In genomic region chr18:46555724-46556123, GRCh38 we compare ENCODE assay signal across 8 cellular contexts.
A peak's percentile ranks its signal among the peaks of the same experiment; 100 is the strongest.
DNase-seq lines count a peak whose midpoint lies in the region; ATAC-seq, FAIRE-seq and TF ChIP-seq lines count a peak whose summit lies in the region.

No MANE protein-coding gene starts in this region.

- H3K27me3 ChIP-seq in GM23248 (replicated peaks; ENCODE audit: insufficient read depth): 0 out of 2 replicates have a peak, but pooled peaks cover 3% of the 10 kb centered on the region
- H3K27me3 ChIP-seq in SU-DHL-6 (ENCODE audit: low read length): no peaks in the 10 kb centered on the region
- H3K27me3 ChIP-seq in iPS DF 6.9 (ENCODE audit: control insufficient read depth, insufficient read depth, low read length): no peaks in the 10 kb centered on the region
- H3K27me3 ChIP-seq in pancreas: no peaks in the 10 kb centered on the region

- ATAC-seq in pancreas (no peak), HG03135 (IDR thresholded peaks at IDR 0.05; ENCODE audit: unreplicated experiment) (no peak)

- H4K20me1 ChIP-seq in GM23248 (ENCODE audit: insufficient read depth) (no peaks in the 10 kb centered on the region), SU-DHL-6 (ENCODE audit: low read depth, low read length) (no peaks in the 10 kb centered on the region)

- whole genome bisulfite sequencing in GM23248 (ENCODE audit: low coverage in 1 of 2, low lambda C conversion rate in 2 of 2, missing lambda C conversion rate in 2 of 2), 2 experiments: 43 to 46% methylated on average over 4 of the region's 4 CpGs
- WGBS in iPS DF 6.9 (ENCODE audit: insufficient coverage, insufficient read length): no CpG with 5 or more reads among the region's 4 CpGs
- WGBS in pancreas, 2 donors: 52 to 58% methylated on average over 4 of the region's 4 CpGs

- H3K4me2 ChIP-seq in GM23248 (ENCODE audit: unreplicated experiment) (no peak overlapping the region), SU-DHL-6 (ENCODE audit: low read depth, low read length, poor library complexity, severe bottlenecking) (no peak overlapping the region)

- intact Hi-C loops in pancreas (cut with DNase I): no loop called here

- H2AFZ ChIP-seq in GM23248 (no peak overlapping the region), SU-DHL-6 (ENCODE audit: low read depth, low read length, severe bottlenecking) (no peak overlapping the region)

- in situ Hi-C loops in GM23248 (cut with MboI): no loop called here

- TF ChIP-seq CTCF in D721Med (IDR thresholded peaks at IDR 0.05; ENCODE audit: insufficient read depth, missing control alignments) (peak; percentile 30), SU-DHL-6 (IDR thresholded peaks at IDR 0.05; ENCODE audit: insufficient read depth, low read length, poor library complexity, severe bottlenecking) (peak; percentile 76), pancreas (IDR thresholded peaks at IDR 0.05) (no peak)

- no peak overlapping the region for H3K9ac ChIP-seq in GM23248
- H3K9ac ChIP-seq in SU-DHL-6 (ENCODE audit: low read length): no peak overlapping the region

- no peaks in the 10 kb centered on the region for H3K9me2 ChIP-seq in GM23248 (ENCODE audit: insufficient read depth)
- H3K9me2 ChIP-seq in SU-DHL-6 (replicated peaks; ENCODE audit: insufficient read depth, low read length): no peaks in the 10 kb centered on the region

- H3K36me3 ChIP-seq in GM23248 (ENCODE audit: low read depth): no peaks in the 10 kb centered on the region
- H3K36me3 ChIP-seq in SU-DHL-6 (ENCODE audit: low read length): no peaks in the 10 kb centered on the region
- no peaks in the 10 kb centered on the region for H3K36me3 ChIP-seq in iPS DF 6.9 (ENCODE audit: control insufficient read depth, insufficient read depth, low read length)
- H3K36me3 ChIP-seq in pancreas: no peaks in the 10 kb centered on the region

- H3K27ac ChIP-seq in GM23248 (no peak overlapping the region), SU-DHL-6 (ENCODE audit: low read depth, low read length) (no peak overlapping the region), iPS DF 6.9 (ENCODE audit: low read length) (no peak overlapping the region), pancreas (no peak overlapping the region)

- H3K79me2 ChIP-seq in GM23248 (ENCODE audit: insufficient read depth) (no peaks in the 10 kb centered on the region), SU-DHL-6 (ENCODE audit: insufficient read depth, low read length) (no peaks in the 10 kb centered on the region)

- FAIRE-seq in D721Med (lab: Jason Lieb, UNC): no peak
- no peak for FAIRE-seq in pancreas (lab: Jason Lieb, UNC)

- no peaks in the 10 kb centered on the region for H3K9me3 ChIP-seq in GM23248 (ENCODE audit: low read depth)
- H3K9me3 ChIP-seq in SU-DHL-6 (ENCODE audit: insufficient read depth, low read length): no peaks in the 10 kb centered on the region
- H3K9me3 ChIP-seq in iPS DF 6.9 (ENCODE audit: control insufficient read depth, insufficient read depth, low read length): no peaks in the 10 kb centered on the region
- H3K9me3 ChIP-seq in pancreas: no peaks in the 10 kb centered on the region

- DNase-seq in D721Med (ENCODE audit: insufficient read length, low spot score) (no peak), GM23248 (peak; percentile 39), iPS DF 6.9 (ENCODE audit: low read depth, low spot score) (peak; percentile 47), T-helper 2 cell (no peak), pancreas (no peak)
- DNase-seq in activated CD8-positive, alpha-beta memory T cell treated with anti-CD3 and anti-CD28 coated beads, Interleukin-2, amount 50 U/mL, for 4 hours: no peak

- H3F3A ChIP-seq in GM23248 (ENCODE audit: insufficient read depth): no peaks in the 10 kb centered on the region
- H3F3A ChIP-seq in SU-DHL-6 (ENCODE audit: insufficient read depth): no peaks in the 10 kb centered on the region

- H3K4me3 ChIP-seq in GM23248: no peak overlapping the region
- H3K4me3 ChIP-seq in SU-DHL-6 (ENCODE audit: insufficient read depth, low read length, poor library complexity, severe bottlenecking): no peak overlapping the region
- no peak overlapping the region for H3K4me3 ChIP-seq in iPS DF 6.9 (ENCODE audit: low read length)
- no peak overlapping the region for H3K4me3 ChIP-seq in pancreas

- H3K4me1 ChIP-seq in GM23248 (ENCODE audit: insufficient read depth): no peaks in the 10 kb centered on the region
- no peaks in the 10 kb centered on the region for H3K4me1 ChIP-seq in iPS DF 6.9 (ENCODE audit: control insufficient read depth, insufficient read depth, low read length)
- no peaks in the 10 kb centered on the region for H3K4me1 ChIP-seq in pancreas

Comparison
In these comparisons a context has a peak if more than half of its experiments do, and no peak if none do; other contexts are left out.
1. DNase-seq: peak in GM23248 (single experiment) and iPS DF 6.9 (single experiment); none in D721Med (single experiment), T-helper 2 cell (0 of 5), pancreas (0 of 6) and activated CD8-positive, alpha-beta memory T cell treated with anti-CD3 and anti-CD28 coated beads, Interleukin-2, amount 50 U/mL, for 4 hours (single experiment).
2. CTCF ChIP-seq: peak in D721Med (single experiment) and SU-DHL-6 (single experiment); none in pancreas (0 of 4).